Comparison of ENCODE assay signal across 1 cellular context in the genomic region with DNA sequence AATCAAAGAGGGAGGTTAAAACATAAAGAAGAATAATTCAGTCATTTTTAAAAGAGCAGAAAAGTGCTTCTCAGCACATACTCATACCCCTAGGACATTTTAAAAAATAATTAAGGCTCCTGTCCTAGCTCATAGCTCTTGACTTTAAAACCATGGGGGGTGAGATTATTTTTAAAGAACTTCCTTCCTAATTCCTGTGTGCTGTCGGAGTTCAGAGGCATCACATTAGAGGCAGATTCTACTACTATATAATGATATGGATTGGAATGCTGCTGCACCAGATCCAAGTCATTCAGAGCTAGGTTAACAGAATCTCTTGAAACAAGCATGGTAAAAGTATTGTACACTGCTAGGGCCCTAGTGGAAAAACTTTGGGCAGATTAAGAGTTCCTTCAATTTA.
TF ChIP-seq lines count a peak whose summit lies in the region.

No MANE protein-coding gene starts in this region.

TF ChIP-seq in GM23338, 12 proteins besides CTCF, POLR2A, EP300 and RAD21 (continued from another document):
- TF ChIP-seq, protein P1, sequence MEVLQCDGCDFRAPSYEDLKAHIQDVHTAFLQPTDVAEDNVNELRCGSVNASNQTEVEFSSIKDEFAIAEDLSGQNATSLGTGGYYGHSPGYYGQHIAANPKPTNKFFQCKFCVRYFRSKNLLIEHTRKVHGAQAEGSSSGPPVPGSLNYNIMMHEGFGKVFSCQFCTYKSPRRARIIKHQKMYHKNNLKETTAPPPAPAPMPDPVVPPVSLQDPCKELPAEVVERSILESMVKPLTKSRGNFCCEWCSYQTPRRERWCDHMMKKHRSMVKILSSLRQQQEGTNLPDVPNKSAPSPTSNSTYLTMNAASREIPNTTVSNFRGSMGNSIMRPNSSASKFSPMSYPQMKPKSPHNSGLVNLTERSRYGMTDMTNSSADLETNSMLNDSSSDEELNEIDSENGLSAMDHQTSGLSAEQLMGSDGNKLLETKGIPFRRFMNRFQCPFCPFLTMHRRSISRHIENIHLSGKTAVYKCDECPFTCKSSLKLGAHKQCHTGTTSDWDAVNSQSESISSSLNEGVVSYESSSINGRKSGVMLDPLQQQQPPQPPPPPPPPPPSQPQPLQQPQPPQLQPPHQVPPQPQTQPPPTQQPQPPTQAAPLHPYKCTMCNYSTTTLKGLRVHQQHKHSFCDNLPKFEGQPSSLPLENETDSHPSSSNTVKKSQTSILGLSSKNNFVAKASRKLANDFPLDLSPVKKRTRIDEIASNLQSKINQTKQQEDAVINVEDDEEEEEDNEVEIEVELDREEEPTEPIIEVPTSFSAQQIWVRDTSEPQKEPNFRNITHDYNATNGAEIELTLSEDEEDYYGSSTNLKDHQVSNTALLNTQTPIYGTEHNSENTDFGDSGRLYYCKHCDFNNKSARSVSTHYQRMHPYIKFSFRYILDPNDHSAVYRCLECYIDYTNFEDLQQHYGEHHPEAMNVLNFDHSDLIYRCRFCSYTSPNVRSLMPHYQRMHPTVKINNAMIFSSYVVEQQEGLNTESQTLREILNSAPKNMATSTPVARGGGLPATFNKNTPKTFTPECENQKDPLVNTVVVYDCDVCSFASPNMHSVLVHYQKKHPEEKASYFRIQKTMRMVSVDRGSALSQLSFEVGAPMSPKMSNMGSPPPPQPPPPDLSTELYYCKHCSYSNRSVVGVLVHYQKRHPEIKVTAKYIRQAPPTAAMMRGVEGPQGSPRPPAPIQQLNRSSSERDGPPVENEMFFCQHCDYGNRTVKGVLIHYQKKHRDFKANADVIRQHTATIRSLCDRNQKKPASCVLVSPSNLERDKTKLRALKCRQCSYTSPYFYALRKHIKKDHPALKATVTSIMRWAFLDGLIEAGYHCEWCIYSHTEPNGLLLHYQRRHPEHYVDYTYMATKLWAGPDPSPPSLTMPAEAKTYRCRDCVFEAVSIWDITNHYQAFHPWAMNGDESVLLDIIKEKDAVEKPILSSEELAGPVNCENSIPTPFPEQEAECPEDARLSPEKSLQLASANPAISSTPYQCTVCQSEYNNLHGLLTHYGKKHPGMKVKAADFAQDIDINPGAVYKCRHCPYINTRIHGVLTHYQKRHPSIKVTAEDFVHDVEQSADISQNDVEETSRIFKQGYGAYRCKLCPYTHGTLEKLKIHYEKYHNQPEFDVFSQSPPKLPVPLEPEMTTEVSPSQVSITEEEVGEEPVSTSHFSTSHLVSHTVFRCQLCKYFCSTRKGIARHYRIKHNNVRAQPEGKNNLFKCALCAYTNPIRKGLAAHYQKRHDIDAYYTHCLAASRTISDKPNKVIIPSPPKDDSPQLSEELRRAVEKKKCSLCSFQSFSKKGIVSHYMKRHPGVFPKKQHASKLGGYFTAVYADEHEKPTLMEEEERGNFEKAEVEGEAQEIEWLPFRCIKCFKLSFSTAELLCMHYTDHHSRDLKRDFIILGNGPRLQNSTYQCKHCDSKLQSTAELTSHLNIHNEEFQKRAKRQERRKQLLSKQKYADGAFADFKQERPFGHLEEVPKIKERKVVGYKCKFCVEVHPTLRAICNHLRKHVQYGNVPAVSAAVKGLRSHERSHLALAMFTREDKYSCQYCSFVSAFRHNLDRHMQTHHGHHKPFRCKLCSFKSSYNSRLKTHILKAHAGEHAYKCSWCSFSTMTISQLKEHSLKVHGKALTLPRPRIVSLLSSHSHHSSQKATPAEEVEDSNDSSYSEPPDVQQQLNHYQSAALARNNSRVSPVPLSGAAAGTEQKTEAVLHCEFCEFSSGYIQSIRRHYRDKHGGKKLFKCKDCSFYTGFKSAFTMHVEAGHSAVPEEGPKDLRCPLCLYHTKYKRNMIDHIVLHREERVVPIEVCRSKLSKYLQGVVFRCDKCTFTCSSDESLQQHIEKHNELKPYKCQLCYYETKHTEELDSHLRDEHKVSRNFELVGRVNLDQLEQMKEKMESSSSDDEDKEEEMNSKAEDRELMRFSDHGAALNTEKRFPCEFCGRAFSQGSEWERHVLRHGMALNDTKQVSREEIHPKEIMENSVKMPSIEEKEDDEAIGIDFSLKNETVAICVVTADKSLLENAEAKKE (CRISPR knock-in tag; IDR thresholded peaks at IDR 0.05) = no peak
- TF ChIP-seq EZH2phosphoT487 (IDR thresholded peaks at IDR 0.05; ENCODE audit: unreplicated experiment) = no peak
- no peak for TF ChIP-seq ZNF114 (CRISPR knock-in tag; IDR thresholded peaks at IDR 0.05)
- TF ChIP-seq, protein P2, sequence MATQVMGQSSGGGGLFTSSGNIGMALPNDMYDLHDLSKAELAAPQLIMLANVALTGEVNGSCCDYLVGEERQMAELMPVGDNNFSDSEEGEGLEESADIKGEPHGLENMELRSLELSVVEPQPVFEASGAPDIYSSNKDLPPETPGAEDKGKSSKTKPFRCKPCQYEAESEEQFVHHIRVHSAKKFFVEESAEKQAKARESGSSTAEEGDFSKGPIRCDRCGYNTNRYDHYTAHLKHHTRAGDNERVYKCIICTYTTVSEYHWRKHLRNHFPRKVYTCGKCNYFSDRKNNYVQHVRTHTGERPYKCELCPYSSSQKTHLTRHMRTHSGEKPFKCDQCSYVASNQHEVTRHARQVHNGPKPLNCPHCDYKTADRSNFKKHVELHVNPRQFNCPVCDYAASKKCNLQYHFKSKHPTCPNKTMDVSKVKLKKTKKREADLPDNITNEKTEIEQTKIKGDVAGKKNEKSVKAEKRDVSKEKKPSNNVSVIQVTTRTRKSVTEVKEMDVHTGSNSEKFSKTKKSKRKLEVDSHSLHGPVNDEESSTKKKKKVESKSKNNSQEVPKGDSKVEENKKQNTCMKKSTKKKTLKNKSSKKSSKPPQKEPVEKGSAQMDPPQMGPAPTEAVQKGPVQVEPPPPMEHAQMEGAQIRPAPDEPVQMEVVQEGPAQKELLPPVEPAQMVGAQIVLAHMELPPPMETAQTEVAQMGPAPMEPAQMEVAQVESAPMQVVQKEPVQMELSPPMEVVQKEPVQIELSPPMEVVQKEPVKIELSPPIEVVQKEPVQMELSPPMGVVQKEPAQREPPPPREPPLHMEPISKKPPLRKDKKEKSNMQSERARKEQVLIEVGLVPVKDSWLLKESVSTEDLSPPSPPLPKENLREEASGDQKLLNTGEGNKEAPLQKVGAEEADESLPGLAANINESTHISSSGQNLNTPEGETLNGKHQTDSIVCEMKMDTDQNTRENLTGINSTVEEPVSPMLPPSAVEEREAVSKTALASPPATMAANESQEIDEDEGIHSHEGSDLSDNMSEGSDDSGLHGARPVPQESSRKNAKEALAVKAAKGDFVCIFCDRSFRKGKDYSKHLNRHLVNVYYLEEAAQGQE (IDR thresholded peaks at IDR 0.05; ENCODE audit: unreplicated experiment) = no peak
- no peak for TF ChIP-seq JUNB (IDR thresholded peaks at IDR 0.05; ENCODE audit: unreplicated experiment)
- TF ChIP-seq STAT1 (IDR thresholded peaks at IDR 0.05; ENCODE audit: unreplicated experiment) = no peak
- no peak for TF ChIP-seq POLR2AphosphoS5 (IDR thresholded peaks at IDR 0.05; ENCODE audit: low read depth)
